22 cellular contexts compared by ENCODE assay signal in the genomic region with DNA sequence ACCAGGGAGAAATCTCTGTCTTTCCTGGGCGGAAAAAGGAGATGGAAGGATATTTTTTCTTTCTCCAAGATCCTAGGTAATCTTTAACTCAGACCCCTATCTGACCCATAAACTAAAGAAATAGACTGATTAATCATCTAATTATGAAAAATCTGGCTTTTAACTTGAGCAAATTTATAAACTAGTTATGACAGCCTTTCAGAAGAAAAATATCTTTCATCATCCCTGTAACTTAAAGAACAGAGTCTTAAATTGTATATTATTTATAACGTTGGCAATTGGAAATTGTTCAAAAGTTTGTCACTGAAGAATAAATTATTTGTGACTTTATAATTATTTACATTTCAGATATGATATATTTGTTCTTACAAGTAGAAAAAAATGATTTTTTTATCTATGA.
"Had no signal": no experiment of that assay in that cellular context is flagged by ENCODE, and none has a peak within 500 bp of the region (broad histone marks: within the 10 kb centered on the region; RNA-seq: fewer than 3 reads in every experiment).

No MANE protein-coding gene starts in this region.

- H3K27ac Mint-ChIP-seq: activated CD8-positive, alpha-beta memory T cell treated with anti-CD3 and anti-CD28 coated beads, Interleukin-2, amount 10 ng/mL, durations not matched to agents 7 days and 5 days; activated naive CD8-positive, alpha-beta T cell treated with anti-CD3 and anti-CD28 coated beads, Interleukin-2, amount 10 ng/mL, durations not matched to agents 7 days and 5 days; stimulated activated effector memory CD8-positive, alpha-beta T cell treated with anti-CD3 and anti-CD28 coated beads, Interleukin-12 subunit alpha, Interleukin-12 subunit beta, amount 100 ng/mL, for 72 hours; T-helper 2 cell treated with Interferon-gamma antibody and Interleukin-4, amounts not matched to agents 5 μg/mL and 100 μg/mL, for 36 hours; type B pancreatic cell had no signal

- H3K27me3 Mint-ChIP-seq: activated CD8-positive, alpha-beta memory T cell treated with anti-CD3 and anti-CD28 coated beads, Interleukin-2, amount 10 ng/mL, durations not matched to agents 7 days and 5 days; activated naive CD8-positive, alpha-beta T cell treated with anti-CD3 and anti-CD28 coated beads, Interleukin-2, amount 10 ng/mL, durations not matched to agents 7 days and 5 days; type B pancreatic cell had no signal

- H3K4me1 ChIP-seq: right lobe of liver, testis had no signal

- H3K27me3 ChIP-seq: body of pancreas, dorsolateral prefrontal cortex, hepatocyte, right lobe of liver, stomach, testis had no signal

- H3K36me3 ChIP-seq: right lobe of liver, stomach had no signal

- H3K4me3 Mint-ChIP-seq: activated CD8-positive, alpha-beta memory T cell treated with anti-CD3 and anti-CD28 coated beads, Interleukin-2, amount 10 ng/mL, durations not matched to agents 7 days and 5 days; activated naive CD8-positive, alpha-beta T cell treated with anti-CD3 and anti-CD28 coated beads, Interleukin-2, amount 10 ng/mL, durations not matched to agents 7 days and 5 days; nephron progenitor cell; stimulated activated effector memory CD8-positive, alpha-beta T cell treated with anti-CD3 and anti-CD28 coated beads, Interleukin-12 subunit alpha, Interleukin-12 subunit beta, amount 100 ng/mL, for 72 hours; T-helper 2 cell treated with Interferon-gamma antibody and Interleukin-4, amounts not matched to agents 5 μg/mL and 100 μg/mL, for 36 hours; type B pancreatic cell had no signal

- H3K4me1 Mint-ChIP-seq: activated CD8-positive, alpha-beta memory T cell treated with anti-CD3 and anti-CD28 coated beads, Interleukin-2, amount 10 ng/mL, durations not matched to agents 7 days and 5 days; activated naive CD8-positive, alpha-beta T cell treated with anti-CD3 and anti-CD28 coated beads, Interleukin-2, amount 10 ng/mL, durations not matched to agents 7 days and 5 days; stimulated activated effector memory CD8-positive, alpha-beta T cell treated with anti-CD3 and anti-CD28 coated beads, Interleukin-12 subunit alpha, Interleukin-12 subunit beta, amount 100 ng/mL, for 72 hours had no signal

- H3K36me3 Mint-ChIP-seq: activated CD8-positive, alpha-beta memory T cell treated with anti-CD3 and anti-CD28 coated beads, Interleukin-2, amount 10 ng/mL, durations not matched to agents 7 days and 5 days; activated naive CD8-positive, alpha-beta T cell treated with anti-CD3 and anti-CD28 coated beads, Interleukin-2, amount 10 ng/mL, durations not matched to agents 7 days and 5 days; stimulated activated effector memory CD8-positive, alpha-beta T cell treated with anti-CD3 and anti-CD28 coated beads, Interleukin-12 subunit alpha, Interleukin-12 subunit beta, amount 100 ng/mL, for 72 hours had no signal

- DNase-seq: activated CD4-positive, alpha-beta T cell treated with anti-CD3 and anti-CD28 coated beads, Interleukin-2, amount 50 U/mL, for 4 hours; activated CD8-positive, alpha-beta memory T cell treated with anti-CD3 and anti-CD28 coated beads, Interleukin-2, amount 10 ng/mL, durations not matched to agents 7 days and 5 days; activated naive CD4-positive, alpha-beta T cell; activated naive CD8-positive, alpha-beta T cell treated with anti-CD3 and anti-CD28 coated beads, Interleukin-2, amount 10 ng/mL, durations not matched to agents 7 days and 5 days; body of pancreas; central memory CD4-positive, alpha-beta T cell; dorsolateral prefrontal cortex; erythroblast; left colon; midbrain; nephron progenitor cell; occipital lobe; right lobe of liver; stimulated activated CD4-positive, alpha-beta T cell treated with anti-CD3 and anti-CD28 coated beads, Interleukin-4, amount 100 ng/mL, for 24 hours; stomach; testis had no signal

- H3K4me3 ChIP-seq: body of pancreas, hepatocyte, lung, right lobe of liver, smooth muscle cell, stomach, testis had no signal

- H3K9me3 ChIP-seq: body of pancreas, right lobe of liver, stomach, testis had no signal

- ATAC-seq: activated CD8-positive, alpha-beta memory T cell treated with anti-CD3 and anti-CD28 coated beads, Interleukin-2, amount 10 ng/mL, durations not matched to agents 7 days and 5 days; body of pancreas; left colon; right lobe of liver; stimulated activated effector memory CD8-positive, alpha-beta T cell treated with anti-CD3 and anti-CD28 coated beads, Interleukin-12 subunit alpha, Interleukin-12 subunit beta, amount 100 ng/mL, for 72 hours had no signal

- H3K27ac ChIP-seq: hepatocyte, right lobe of liver had no signal

- H3K9me3 Mint-ChIP-seq: activated naive CD8-positive, alpha-beta T cell treated with anti-CD3 and anti-CD28 coated beads, Interleukin-2, amount 10 ng/mL, durations not matched to agents 7 days and 5 days; T-helper 2 cell treated with Interferon-gamma antibody and Interleukin-4, amounts not matched to agents 5 μg/mL and 100 μg/mL, for 36 hours had no signal
